In the genomic region with DNA sequence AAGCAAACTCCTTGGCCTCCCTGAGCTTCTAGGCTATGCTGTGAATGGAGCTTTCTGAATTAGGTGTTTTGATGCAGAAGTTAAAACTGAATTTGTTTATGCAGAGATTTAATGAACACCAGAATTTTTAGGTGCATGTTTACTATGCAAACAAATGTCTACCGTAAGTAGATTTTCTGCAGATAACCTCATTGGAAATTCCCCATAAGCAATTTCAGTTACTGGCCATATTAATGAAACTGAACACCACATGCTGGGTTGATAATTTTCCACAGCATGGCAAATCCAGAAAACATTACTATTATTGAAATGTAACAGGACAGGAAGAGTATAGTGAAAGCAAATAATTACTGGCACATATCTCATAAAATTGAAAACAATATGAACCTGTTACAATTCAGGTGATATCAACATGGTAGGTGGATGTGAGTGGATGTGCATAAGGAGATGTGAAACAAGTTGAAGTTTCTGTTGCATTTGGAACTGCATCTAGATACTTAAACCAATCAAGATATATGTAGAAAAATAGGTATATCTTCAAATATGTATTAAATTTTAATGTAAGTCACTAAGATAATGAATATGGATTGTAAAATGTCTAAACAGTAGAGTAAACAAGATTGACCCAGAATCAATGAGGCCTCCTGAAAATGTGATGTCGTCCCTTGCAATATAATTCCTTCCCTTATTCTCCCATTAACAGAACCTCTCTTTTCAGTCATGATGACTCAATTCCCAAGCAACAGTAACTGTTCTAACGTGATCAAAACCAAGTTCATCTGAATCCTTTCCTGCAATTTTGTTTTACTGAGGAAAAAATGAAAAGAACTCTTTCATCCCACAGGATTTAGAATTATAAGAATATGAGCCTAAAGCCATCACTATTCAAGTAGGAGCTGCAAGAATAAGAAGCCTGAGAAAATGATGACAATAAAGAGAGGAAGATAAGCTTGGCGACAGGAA, we compare ENCODE assay signal across 2 cellular contexts.
TF ChIP-seq lines count a peak whose summit lies in the region.

No MANE protein-coding gene starts in this region.

TF ChIP-seq in IMR-90, 13 proteins besides CTCF, POLR2A, EP300 and RAD21:
- TF ChIP-seq NFE2L2 (IDR thresholded peaks at IDR 0.05; ENCODE audit: low read depth, low read length) (no peak), FOS (IDR thresholded peaks at IDR 0.05; ENCODE audit: low read depth, low read length) (no peak), CEBPB (IDR thresholded peaks at IDR 0.05; ENCODE audit: low read depth, low read length) (no peak), CHD1 (IDR thresholded peaks at IDR 0.05; ENCODE audit: low read depth, low read length) (no peak), MAFK (IDR thresholded peaks at IDR 0.05; ENCODE audit: low read depth, low read length) (no peak), BHLHE40 (IDR thresholded peaks at IDR 0.05; ENCODE audit: low read depth, low read length) (no peak), RFX5 (IDR thresholded peaks at IDR 0.05; ENCODE audit: low read depth, low read length) (no peak), RCOR1 (IDR thresholded peaks at IDR 0.05; ENCODE audit: insufficient replicate concordance, low read length) (no peak), SMC3 (IDR thresholded peaks at IDR 0.05; ENCODE audit: low read depth, low read length) (no peak), ELK1 (IDR thresholded peaks at IDR 0.05; ENCODE audit: borderline replicate concordance, low read depth, low read length) (no peak)
- TF ChIP-seq, protein P1, sequence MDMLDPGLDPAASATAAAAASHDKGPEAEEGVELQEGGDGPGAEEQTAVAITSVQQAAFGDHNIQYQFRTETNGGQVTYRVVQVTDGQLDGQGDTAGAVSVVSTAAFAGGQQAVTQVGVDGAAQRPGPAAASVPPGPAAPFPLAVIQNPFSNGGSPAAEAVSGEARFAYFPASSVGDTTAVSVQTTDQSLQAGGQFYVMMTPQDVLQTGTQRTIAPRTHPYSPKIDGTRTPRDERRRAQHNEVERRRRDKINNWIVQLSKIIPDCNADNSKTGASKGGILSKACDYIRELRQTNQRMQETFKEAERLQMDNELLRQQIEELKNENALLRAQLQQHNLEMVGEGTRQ (IDR thresholded peaks at IDR 0.05; ENCODE audit: low read depth, low read length): no peak

TF ChIP-seq in GM12878, 131 proteins besides CTCF, POLR2A, EP300 and RAD21:
- TF ChIP-seq IRF4 (IDR thresholded peaks at IDR 0.05; ENCODE audit: low read depth, low read length) (no peak), SMC3 (IDR thresholded peaks at IDR 0.05; ENCODE audit: borderline replicate concordance, low read length) (no peak), SMAD5 (IDR thresholded peaks at IDR 0.05; ENCODE audit: low read depth) (no peak), ZNF384 (IDR thresholded peaks at IDR 0.05; ENCODE audit: borderline replicate concordance, low read depth, low read length) (no peak), JUNB (IDR thresholded peaks at IDR 0.05) (peak; percentile 35), NFIC (IDR thresholded peaks at IDR 0.05; ENCODE audit: low read depth, low read length) (peak; percentile 20; the same call in 1 of the 2 replicates), NFXL1 (IDR thresholded peaks at IDR 0.05; ENCODE audit: borderline replicate concordance) (no peak), WRNIP1 (IDR thresholded peaks at IDR 0.05; ENCODE audit: borderline replicate concordance, low read depth, low read length) (no peak), ZNF592 (IDR thresholded peaks at IDR 0.05) (no peak)
